7 cellular contexts compared by ENCODE assay signal in the genomic region with DNA sequence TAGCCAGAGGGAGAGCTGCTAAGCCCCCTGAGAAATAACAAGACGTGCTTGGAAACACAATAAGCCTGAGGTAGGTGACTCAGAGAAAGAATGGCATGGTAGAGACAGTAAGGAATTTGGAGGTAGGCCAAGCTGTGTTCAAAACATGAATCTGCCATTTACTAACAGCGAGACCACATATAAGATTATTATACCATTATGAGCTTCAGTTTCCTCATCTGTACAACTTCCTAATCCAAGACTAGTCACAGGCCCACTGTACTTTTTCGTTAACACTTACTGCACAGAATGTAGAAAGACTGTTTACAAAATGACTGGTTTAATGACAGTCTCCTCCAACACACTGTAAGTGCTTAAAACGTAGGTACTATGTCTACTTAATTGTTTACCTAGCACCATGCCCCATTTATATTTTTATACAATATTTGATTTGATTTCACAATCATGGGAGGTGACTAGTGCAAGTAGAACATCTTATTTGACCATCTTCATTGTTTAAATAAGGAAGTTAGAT. TPM values are rescaled to one million over a fixed set of nuclear protein-coding genes. Genes with fewer than 3 reads are reported as not detected.
DNase-seq lines count a peak whose midpoint lies in the region; ATAC-seq, FAIRE-seq and TF ChIP-seq lines count a peak whose summit lies in the region.

No MANE protein-coding gene starts in this region.

- H3K4me3 ChIP-seq in HUES48 (ENCODE audit: low read depth, low read length) (no peak overlapping the region), thoracic aorta (no peak overlapping the region)

- peak; percentile 49 for FAIRE-seq in islet of Langerhans (lab: Jason Lieb, UNC)

- H3K36me3 ChIP-seq in HUES48 (ENCODE audit: control insufficient read depth, insufficient read depth, low read length) = no peaks in the 10 kb centered on the region
- H3K36me3 ChIP-seq in thoracic aorta = no peaks in the 10 kb centered on the region

- H3K27ac ChIP-seq in HUES48 (ENCODE audit: low read depth, low read length) (peak overlapping the region; percentile 72), thoracic aorta (peak overlapping the region; percentile 29 to 65)

- no peak for ATAC-seq in thoracic aorta (ENCODE audit: insufficient number of reproducible peaks, low FRiP score, low read depth)
- no peak for ATAC-seq in GM18502 (IDR thresholded peaks at IDR 0.05; ENCODE audit: poor library complexity, unreplicated experiment)
- ATAC-seq in HG03159 (IDR thresholded peaks at IDR 0.05; ENCODE audit: unreplicated experiment) = no peak

- TF ChIP-seq CTCF in thoracic aorta (IDR thresholded peaks at IDR 0.05) = no peak

- DNase-seq in amniotic stem cell (lab: John Stamatoyannopoulos, UW) (peak; percentile 67), thoracic aorta (ENCODE audit: low spot score) (no peak)
- DNase-seq in stimulated activated CD4-positive, alpha-beta T cell treated with anti-CD3 and anti-CD28 coated beads, Interleukin-15, amount 100 ng/mL, for 24 hours = no peak

- H3K27me3 ChIP-seq in HUES48 (ENCODE audit: control insufficient read depth, insufficient read depth, low read length) (no peaks in the 10 kb centered on the region), thoracic aorta (replicated peaks; ENCODE audit: insufficient read depth) (no peaks in the 10 kb centered on the region)

- H3K9me3 ChIP-seq in HUES48 (ENCODE audit: control insufficient read depth, insufficient read depth, low read length) = no peaks in the 10 kb centered on the region
- H3K9me3 ChIP-seq in thoracic aorta = no peaks in the 10 kb centered on the region

- peaks cover 20% of the 10 kb centered on the region for H3K4me1 ChIP-seq in HUES48 (ENCODE audit: control insufficient read depth, insufficient read depth, low read length)
- peaks cover 35 to 42% of the 10 kb centered on the region in 2 donors for H3K4me1 ChIP-seq in thoracic aorta (ENCODE audit: control insufficient read depth in 1 of 2, low read depth in 2 of 2)

- H3K9ac ChIP-seq in HUES48 (ENCODE audit: low read depth, low read length) = no peak overlapping the region

RNA-seq across cellular contexts. Expression of a gene that starts 25.7 kb away (rescaled TPM):
- 10 to 100 TPM; 47.8 to 59.4 TPM for total RNA-seq in thoracic aorta
